ENCODE assay signal across 2 cellular contexts in the genomic region with DNA sequence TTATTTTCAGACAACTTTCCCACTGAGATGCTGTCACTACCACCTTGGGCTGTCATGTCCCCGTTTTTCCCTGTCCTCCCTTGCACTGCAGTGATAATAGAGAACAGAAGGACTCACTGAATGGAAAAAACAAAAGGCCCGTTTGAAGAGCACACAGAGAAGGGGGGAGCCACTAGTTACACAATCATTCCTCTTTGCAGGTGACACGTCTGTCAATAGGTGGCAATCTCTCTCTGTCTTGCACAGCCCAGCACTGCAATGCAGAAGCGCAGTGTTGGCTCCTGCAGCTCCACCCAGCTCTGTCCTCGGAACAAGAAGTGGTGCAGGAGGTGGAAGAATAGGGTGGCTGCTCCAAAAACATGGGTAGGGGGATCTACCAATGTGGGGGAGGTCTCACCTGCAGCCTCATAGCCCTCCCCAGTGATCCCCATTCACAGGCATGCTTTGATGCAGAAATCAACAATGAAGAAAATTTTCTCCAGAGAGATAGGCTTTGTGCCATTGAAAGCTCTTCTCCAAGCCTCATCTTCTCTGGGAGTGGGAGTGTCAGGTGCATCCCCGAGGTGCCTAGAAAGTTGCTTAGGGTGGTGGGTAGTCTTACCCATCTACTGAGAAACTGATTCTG.
TF ChIP-seq lines count a peak whose summit lies in the region.

No MANE protein-coding gene starts in this region.

TF ChIP-seq in HEK293T, 16 proteins besides CTCF, POLR2A, EP300 and RAD21 (continued from another document):
- TF ChIP-seq, protein P1, sequence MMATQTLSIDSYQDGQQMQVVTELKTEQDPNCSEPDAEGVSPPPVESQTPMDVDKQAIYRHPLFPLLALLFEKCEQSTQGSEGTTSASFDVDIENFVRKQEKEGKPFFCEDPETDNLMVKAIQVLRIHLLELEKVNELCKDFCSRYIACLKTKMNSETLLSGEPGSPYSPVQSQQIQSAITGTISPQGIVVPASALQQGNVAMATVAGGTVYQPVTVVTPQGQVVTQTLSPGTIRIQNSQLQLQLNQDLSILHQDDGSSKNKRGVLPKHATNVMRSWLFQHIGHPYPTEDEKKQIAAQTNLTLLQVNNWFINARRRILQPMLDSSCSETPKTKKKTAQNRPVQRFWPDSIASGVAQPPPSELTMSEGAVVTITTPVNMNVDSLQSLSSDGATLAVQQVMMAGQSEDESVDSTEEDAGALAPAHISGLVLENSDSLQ (IDR thresholded peaks at IDR 0.05): peak; percentile 48
- TF ChIP-seq LEF1 (IDR thresholded peaks at IDR 0.05; ENCODE audit: borderline replicate concordance) (no peak), L3MBTL2 (conservative IDR thresholded peaks at IDR 0.05) (no peak), NFRKB (IDR thresholded peaks at IDR 0.05) (no peak), SP1 (IDR thresholded peaks at IDR 0.05) (no peak)

TF ChIP-seq in H1, 55 proteins besides CTCF, POLR2A, EP300 and RAD21:
- TF ChIP-seq, protein P2, sequence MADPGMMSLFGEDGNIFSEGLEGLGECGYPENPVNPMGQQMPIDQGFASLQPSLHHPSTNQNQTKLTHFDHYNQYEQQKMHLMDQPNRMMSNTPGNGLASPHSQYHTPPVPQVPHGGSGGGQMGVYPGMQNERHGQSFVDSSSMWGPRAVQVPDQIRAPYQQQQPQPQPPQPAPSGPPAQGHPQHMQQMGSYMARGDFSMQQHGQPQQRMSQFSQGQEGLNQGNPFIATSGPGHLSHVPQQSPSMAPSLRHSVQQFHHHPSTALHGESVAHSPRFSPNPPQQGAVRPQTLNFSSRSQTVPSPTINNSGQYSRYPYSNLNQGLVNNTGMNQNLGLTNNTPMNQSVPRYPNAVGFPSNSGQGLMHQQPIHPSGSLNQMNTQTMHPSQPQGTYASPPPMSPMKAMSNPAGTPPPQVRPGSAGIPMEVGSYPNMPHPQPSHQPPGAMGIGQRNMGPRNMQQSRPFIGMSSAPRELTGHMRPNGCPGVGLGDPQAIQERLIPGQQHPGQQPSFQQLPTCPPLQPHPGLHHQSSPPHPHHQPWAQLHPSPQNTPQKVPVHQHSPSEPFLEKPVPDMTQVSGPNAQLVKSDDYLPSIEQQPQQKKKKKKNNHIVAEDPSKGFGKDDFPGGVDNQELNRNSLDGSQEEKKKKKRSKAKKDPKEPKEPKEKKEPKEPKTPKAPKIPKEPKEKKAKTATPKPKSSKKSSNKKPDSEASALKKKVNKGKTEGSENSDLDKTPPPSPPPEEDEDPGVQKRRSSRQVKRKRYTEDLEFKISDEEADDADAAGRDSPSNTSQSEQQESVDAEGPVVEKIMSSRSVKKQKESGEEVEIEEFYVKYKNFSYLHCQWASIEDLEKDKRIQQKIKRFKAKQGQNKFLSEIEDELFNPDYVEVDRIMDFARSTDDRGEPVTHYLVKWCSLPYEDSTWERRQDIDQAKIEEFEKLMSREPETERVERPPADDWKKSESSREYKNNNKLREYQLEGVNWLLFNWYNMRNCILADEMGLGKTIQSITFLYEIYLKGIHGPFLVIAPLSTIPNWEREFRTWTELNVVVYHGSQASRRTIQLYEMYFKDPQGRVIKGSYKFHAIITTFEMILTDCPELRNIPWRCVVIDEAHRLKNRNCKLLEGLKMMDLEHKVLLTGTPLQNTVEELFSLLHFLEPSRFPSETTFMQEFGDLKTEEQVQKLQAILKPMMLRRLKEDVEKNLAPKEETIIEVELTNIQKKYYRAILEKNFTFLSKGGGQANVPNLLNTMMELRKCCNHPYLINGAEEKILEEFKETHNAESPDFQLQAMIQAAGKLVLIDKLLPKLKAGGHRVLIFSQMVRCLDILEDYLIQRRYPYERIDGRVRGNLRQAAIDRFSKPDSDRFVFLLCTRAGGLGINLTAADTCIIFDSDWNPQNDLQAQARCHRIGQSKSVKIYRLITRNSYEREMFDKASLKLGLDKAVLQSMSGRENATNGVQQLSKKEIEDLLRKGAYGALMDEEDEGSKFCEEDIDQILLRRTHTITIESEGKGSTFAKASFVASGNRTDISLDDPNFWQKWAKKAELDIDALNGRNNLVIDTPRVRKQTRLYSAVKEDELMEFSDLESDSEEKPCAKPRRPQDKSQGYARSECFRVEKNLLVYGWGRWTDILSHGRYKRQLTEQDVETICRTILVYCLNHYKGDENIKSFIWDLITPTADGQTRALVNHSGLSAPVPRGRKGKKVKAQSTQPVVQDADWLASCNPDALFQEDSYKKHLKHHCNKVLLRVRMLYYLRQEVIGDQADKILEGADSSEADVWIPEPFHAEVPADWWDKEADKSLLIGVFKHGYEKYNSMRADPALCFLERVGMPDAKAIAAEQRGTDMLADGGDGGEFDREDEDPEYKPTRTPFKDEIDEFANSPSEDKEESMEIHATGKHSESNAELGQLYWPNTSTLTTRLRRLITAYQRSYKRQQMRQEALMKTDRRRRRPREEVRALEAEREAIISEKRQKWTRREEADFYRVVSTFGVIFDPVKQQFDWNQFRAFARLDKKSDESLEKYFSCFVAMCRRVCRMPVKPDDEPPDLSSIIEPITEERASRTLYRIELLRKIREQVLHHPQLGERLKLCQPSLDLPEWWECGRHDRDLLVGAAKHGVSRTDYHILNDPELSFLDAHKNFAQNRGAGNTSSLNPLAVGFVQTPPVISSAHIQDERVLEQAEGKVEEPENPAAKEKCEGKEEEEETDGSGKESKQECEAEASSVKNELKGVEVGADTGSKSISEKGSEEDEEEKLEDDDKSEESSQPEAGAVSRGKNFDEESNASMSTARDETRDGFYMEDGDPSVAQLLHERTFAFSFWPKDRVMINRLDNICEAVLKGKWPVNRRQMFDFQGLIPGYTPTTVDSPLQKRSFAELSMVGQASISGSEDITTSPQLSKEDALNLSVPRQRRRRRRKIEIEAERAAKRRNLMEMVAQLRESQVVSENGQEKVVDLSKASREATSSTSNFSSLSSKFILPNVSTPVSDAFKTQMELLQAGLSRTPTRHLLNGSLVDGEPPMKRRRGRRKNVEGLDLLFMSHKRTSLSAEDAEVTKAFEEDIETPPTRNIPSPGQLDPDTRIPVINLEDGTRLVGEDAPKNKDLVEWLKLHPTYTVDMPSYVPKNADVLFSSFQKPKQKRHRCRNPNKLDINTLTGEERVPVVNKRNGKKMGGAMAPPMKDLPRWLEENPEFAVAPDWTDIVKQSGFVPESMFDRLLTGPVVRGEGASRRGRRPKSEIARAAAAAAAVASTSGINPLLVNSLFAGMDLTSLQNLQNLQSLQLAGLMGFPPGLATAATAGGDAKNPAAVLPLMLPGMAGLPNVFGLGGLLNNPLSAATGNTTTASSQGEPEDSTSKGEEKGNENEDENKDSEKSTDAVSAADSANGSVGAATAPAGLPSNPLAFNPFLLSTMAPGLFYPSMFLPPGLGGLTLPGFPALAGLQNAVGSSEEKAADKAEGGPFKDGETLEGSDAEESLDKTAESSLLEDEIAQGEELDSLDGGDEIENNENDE (IDR thresholded peaks at IDR 0.05; ENCODE audit: insufficient replicate concordance, low read length): no peak
- TF ChIP-seq EGR1 (IDR thresholded peaks at IDR 0.05; ENCODE audit: borderline replicate concordance, low read depth, low read length) (no peak), RBBP5 (IDR thresholded peaks at IDR 0.05; ENCODE audit: borderline replicate concordance, low read depth, low read length) (no peak), EZH2 (IDR thresholded peaks at IDR 0.05; ENCODE audit: low read depth, low read length, severe bottlenecking) (no peak), SAP30 (IDR thresholded peaks at IDR 0.05; ENCODE audit: insufficient read depth, insufficient replicate concordance, low read length) (no peak), HDAC2 (IDR thresholded peaks at IDR 0.05; ENCODE audit: borderline replicate concordance in 1 of 2, low read depth in 2 of 2, low read length in 2 of 2) (no peak), SIX5 (IDR thresholded peaks at IDR 0.05; ENCODE audit: low read depth, low read length) (no peak), BACH1 (IDR thresholded peaks at IDR 0.05; ENCODE audit: low read length) (no peak), CEBPB (IDR thresholded peaks at IDR 0.05; ENCODE audit: low read depth, low read length) (peak; percentile 98), POLR2AphosphoS5 (IDR thresholded peaks at IDR 0.05; ENCODE audit: low read depth, low read length) (peak; percentile 22; the same call in 1 of the 2 replicates), TAF1 (IDR thresholded peaks at IDR 0.05; ENCODE audit: low read depth, low read length) (no peak), CREB1 (IDR thresholded peaks at IDR 0.05) (0 out of 2 replicates have a peak, but pooled peaks have one; percentile 28), BRCA1 (IDR thresholded peaks at IDR 0.05; ENCODE audit: low read depth, low read length) (no peak), SP1 (IDR thresholded peaks at IDR 0.05; ENCODE audit: low read depth, low read length) (no peak), FOSL1 (IDR thresholded peaks at IDR 0.05; ENCODE audit: insufficient read depth, low read depth, low read length) (no peak), KDM1A (IDR thresholded peaks at IDR 0.05; ENCODE audit: borderline replicate concordance, low read length) (no peak), ASH2L (IDR thresholded peaks at IDR 0.05; ENCODE audit: low read length) (no peak), CBX8 (IDR thresholded peaks at IDR 0.05; ENCODE audit: borderline replicate concordance, low read depth, low read length) (no peak), CHD1 (IDR thresholded peaks at IDR 0.05; ENCODE audit: low read depth, low read length) (no peak), JUN (IDR thresholded peaks at IDR 0.05; ENCODE audit: low read depth, low read length) (no peak), RXRA (IDR thresholded peaks at IDR 0.05; ENCODE audit: insufficient read depth, low read depth, low read length) (no peak), SUZ12 (IDR thresholded peaks at IDR 0.05; ENCODE audit: low read length) (no peak), TEAD4 (IDR thresholded peaks at IDR 0.05; ENCODE audit: low read depth, low read length) (no peak), CHD2 (IDR thresholded peaks at IDR 0.05; ENCODE audit: low read length) (no peak), GABPA (IDR thresholded peaks at IDR 0.05; ENCODE audit: borderline replicate concordance, insufficient read depth, low read length) (no peak), RFX5 (IDR thresholded peaks at IDR 0.05; ENCODE audit: borderline replicate concordance, low read depth, low read length) (no peak; the same call in 1 of the 2 replicates), CTBP2 (IDR thresholded peaks at IDR 0.05; ENCODE audit: borderline replicate concordance, insufficient read depth, insufficient read length, low read length) (no peak), CBX5 (IDR thresholded peaks at IDR 0.05; ENCODE audit: low read depth, low read length) (no peak), POU5F1 (IDR thresholded peaks at IDR 0.05; ENCODE audit: low read depth, low read length) (no peak), MAFK (IDR thresholded peaks at IDR 0.05; ENCODE audit: low read depth, low read length) (no peak), BCL11A (IDR thresholded peaks at IDR 0.05; ENCODE audit: low read depth in 2 of 2, low read length in 2 of 2) (no peak), RNF2 (IDR thresholded peaks at IDR 0.05; ENCODE audit: borderline replicate concordance, low read depth, low read length, missing control alignments, poor library complexity, severe bottlenecking) (no peak), HDAC6 (IDR thresholded peaks at IDR 0.05; ENCODE audit: low read depth, low read length) (no peak), YY1 (IDR thresholded peaks at IDR 0.05; ENCODE audit: low read depth, low read length) (no peak), SIN3A (conservative IDR thresholded peaks at IDR 0.05 in 1 of 2, IDR thresholded peaks at IDR 0.05 in 1 of 2; ENCODE audit: low read depth in 1 of 2, low read length in 2 of 2) (peak in 1 of 2 experiments; percentile 76; a peak in 2 of 4 replicates), PHF8 (conservative IDR thresholded peaks at IDR 0.05; ENCODE audit: low read depth, low read length) (no peak), NANOG (IDR thresholded peaks at IDR 0.05; ENCODE audit: insufficient read depth, low read depth, low read length, poor library complexity, severe bottlenecking) (no peak), TAF7 (optimal IDR thresholded peaks at IDR 0.05; ENCODE audit: borderline replicate concordance, low read depth, low read length) (peak; percentile 20), NRF1 (IDR thresholded peaks at IDR 0.05; ENCODE audit: low read depth, low read length) (no peak), TBP (IDR thresholded peaks at IDR 0.05; ENCODE audit: low read depth, low read length) (no peak), SRF (IDR thresholded peaks at IDR 0.05; ENCODE audit: low read depth, low read length) (no peak), JUND (IDR thresholded peaks at IDR 0.05; ENCODE audit: low read length) (0 out of 2 replicates have a peak, but pooled peaks have one; percentile 31), SIRT6 (IDR thresholded peaks at IDR 0.05; ENCODE audit: low read length) (no peak), SP2 (IDR thresholded peaks at IDR 0.05; ENCODE audit: low read length) (no peak)
- TF ChIP-seq, protein P3, sequence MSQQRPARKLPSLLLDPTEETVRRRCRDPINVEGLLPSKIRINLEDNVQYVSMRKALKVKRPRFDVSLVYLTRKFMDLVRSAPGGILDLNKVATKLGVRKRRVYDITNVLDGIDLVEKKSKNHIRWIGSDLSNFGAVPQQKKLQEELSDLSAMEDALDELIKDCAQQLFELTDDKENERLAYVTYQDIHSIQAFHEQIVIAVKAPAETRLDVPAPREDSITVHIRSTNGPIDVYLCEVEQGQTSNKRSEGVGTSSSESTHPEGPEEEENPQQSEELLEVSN (IDR thresholded peaks at IDR 0.05): no peak
- TF ChIP-seq, protein P4, sequence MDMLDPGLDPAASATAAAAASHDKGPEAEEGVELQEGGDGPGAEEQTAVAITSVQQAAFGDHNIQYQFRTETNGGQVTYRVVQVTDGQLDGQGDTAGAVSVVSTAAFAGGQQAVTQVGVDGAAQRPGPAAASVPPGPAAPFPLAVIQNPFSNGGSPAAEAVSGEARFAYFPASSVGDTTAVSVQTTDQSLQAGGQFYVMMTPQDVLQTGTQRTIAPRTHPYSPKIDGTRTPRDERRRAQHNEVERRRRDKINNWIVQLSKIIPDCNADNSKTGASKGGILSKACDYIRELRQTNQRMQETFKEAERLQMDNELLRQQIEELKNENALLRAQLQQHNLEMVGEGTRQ (IDR thresholded peaks at IDR 0.05; ENCODE audit: low read length): no peak
- TF ChIP-seq, protein P5, sequence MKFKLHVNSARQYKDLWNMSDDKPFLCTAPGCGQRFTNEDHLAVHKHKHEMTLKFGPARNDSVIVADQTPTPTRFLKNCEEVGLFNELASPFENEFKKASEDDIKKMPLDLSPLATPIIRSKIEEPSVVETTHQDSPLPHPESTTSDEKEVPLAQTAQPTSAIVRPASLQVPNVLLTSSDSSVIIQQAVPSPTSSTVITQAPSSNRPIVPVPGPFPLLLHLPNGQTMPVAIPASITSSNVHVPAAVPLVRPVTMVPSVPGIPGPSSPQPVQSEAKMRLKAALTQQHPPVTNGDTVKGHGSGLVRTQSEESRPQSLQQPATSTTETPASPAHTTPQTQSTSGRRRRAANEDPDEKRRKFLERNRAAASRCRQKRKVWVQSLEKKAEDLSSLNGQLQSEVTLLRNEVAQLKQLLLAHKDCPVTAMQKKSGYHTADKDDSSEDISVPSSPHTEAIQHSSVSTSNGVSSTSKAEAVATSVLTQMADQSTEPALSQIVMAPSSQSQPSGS (IDR thresholded peaks at IDR 0.05; ENCODE audit: low read length): no peak
- TF ChIP-seq, protein P6, sequence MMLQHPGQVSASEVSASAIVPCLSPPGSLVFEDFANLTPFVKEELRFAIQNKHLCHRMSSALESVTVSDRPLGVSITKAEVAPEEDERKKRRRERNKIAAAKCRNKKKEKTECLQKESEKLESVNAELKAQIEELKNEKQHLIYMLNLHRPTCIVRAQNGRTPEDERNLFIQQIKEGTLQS (IDR thresholded peaks at IDR 0.05; ENCODE audit: insufficient read depth, low read depth, low read length): no peak
- TF ChIP-seq, protein P7, sequence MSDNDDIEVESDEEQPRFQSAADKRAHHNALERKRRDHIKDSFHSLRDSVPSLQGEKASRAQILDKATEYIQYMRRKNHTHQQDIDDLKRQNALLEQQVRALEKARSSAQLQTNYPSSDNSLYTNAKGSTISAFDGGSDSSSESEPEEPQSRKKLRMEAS (IDR thresholded peaks at IDR 0.05): no peak
